ENCODE assay signal across 13 cellular contexts in genomic region chr4:142696334-142697122, GRCh38.
A peak's percentile ranks its signal among the peaks of the same experiment; 100 is the strongest.
DNase-seq lines count a peak whose midpoint lies in the region; TF ChIP-seq lines count a peak whose summit lies in the region.
"Had no signal": no experiment of that assay in that cellular context is flagged by ENCODE, and none has a peak within 500 bp of the region (broad histone marks: within the 10 kb centered on the region; RNA-seq: fewer than 3 reads in every experiment).

No MANE protein-coding gene starts in this region.

- peak overlapping the region; percentile 86 for H3K27ac Mint-ChIP-seq in activated T-helper 2 cell treated with anti-CD3 and anti-CD28 coated beads, Interferon-gamma antibody, Interleukin-2, Interleukin-4, amounts not matched to agents 10 μg/mL and 5 μg/mL and 100 μg/mL, durations not matched to agents 14 hours and 24 hours and 36 hours
- peak overlapping the region; percentile 41 for H3K27ac Mint-ChIP-seq in nephron progenitor cell

- no peak for TF ChIP-seq CTCF in nephron progenitor cell (IDR thresholded peaks at IDR 0.05)

- H3K9me3 Mint-ChIP-seq in activated T-helper 2 cell treated with anti-CD3 and anti-CD28 coated beads, Interferon-gamma antibody, Interleukin-2, Interleukin-4, amounts not matched to agents 10 μg/mL and 5 μg/mL and 100 μg/mL, durations not matched to agents 14 hours and 24 hours and 36 hours = no peaks in the 10 kb centered on the region
- H3K9me3 Mint-ChIP-seq in nephron progenitor cell = no peaks in the 10 kb centered on the region

- DNase-seq in NCI-H82 (lab: John Stamatoyannopoulos, UW) (peak; percentile 37), NCI-H82 treated with DMSO at 0.1 percent for 48 hours (lab: John Stamatoyannopoulos, UW; ENCODE audit: unreplicated experiment) (no peak), KG1 (lab: John Stamatoyannopoulos, UW) (peak; percentile 41), nephron progenitor cell (no peak), OCI-M2 (lab: John Stamatoyannopoulos, UW; ENCODE audit: unreplicated experiment) (no peak), GM19238 (ENCODE audit: insufficient read length, low spot score) (no peak), NCI-H1436 (lab: John Stamatoyannopoulos, UW) (no peak)
- no peak for DNase-seq in activated T-helper 2 cell treated with anti-CD3 and anti-CD28 coated beads, Interferon-gamma antibody, Interleukin-2, Interleukin-4, amounts not matched to agents 10 μg/mL and 5 μg/mL and 100 μg/mL, durations not matched to agents 14 hours and 24 hours and 36 hours (ENCODE audit: low spot score)
- DNase-seq: cortex of kidney; NCI-H2029 treated with DMSO at 0.1 percent for 48 hours; occipital lobe; stimulated activated CD4-positive, alpha-beta T cell treated with anti-CD3 and anti-CD28 coated beads, Interleukin-12 subunit alpha, Interleukin-12 subunit beta, amount 100 ng/mL, for 4 hours; upper lobe of left lung had no signal

- H3K4me1 Mint-ChIP-seq in activated T-helper 2 cell treated with anti-CD3 and anti-CD28 coated beads, Interferon-gamma antibody, Interleukin-2, Interleukin-4, amounts not matched to agents 10 μg/mL and 5 μg/mL and 100 μg/mL, durations not matched to agents 14 hours and 24 hours and 36 hours (ENCODE audit: low read depth) = peaks cover 58% of the 10 kb centered on the region
- H3K4me1 Mint-ChIP-seq in nephron progenitor cell = peaks cover 17% of the 10 kb centered on the region

- peaks cover 10% of the 10 kb centered on the region for H3K36me3 Mint-ChIP-seq in activated T-helper 2 cell treated with anti-CD3 and anti-CD28 coated beads, Interferon-gamma antibody, Interleukin-2, Interleukin-4, amounts not matched to agents 10 μg/mL and 5 μg/mL and 100 μg/mL, durations not matched to agents 14 hours and 24 hours and 36 hours (ENCODE audit: low read depth)
- no peaks in the 10 kb centered on the region for H3K36me3 Mint-ChIP-seq in nephron progenitor cell (ENCODE audit: low read depth)

- intact Hi-C loops in activated T-helper 2 cell treated with anti-CD3 and anti-CD28 coated beads, Interferon-gamma antibody, Interleukin-2, Interleukin-4, amounts not matched to agents 10 μg/mL and 5 μg/mL and 100 μg/mL, durations not matched to agents 14 hours and 24 hours and 36 hours (cut with micrococcal nuclease) = loop anchor here (5.0 kb wide), 1 partner anchor 126 kb away; no protein-coding TSS in a partner anchor

- no peaks in the 10 kb centered on the region for H3K27me3 Mint-ChIP-seq in activated T-helper 2 cell treated with anti-CD3 and anti-CD28 coated beads, Interferon-gamma antibody, Interleukin-2, Interleukin-4, amounts not matched to agents 10 μg/mL and 5 μg/mL and 100 μg/mL, durations not matched to agents 14 hours and 24 hours and 36 hours (ENCODE audit: low read depth)
- H3K27me3 Mint-ChIP-seq in nephron progenitor cell (ENCODE audit: low read depth, poor library complexity) = peaks cover 2% of the 10 kb centered on the region

- no peak overlapping the region for H3K4me3 Mint-ChIP-seq in activated T-helper 2 cell treated with anti-CD3 and anti-CD28 coated beads, Interferon-gamma antibody, Interleukin-2, Interleukin-4, amounts not matched to agents 10 μg/mL and 5 μg/mL and 100 μg/mL, durations not matched to agents 14 hours and 24 hours and 36 hours (ENCODE audit: low read depth)
- no peak overlapping the region for H3K4me3 Mint-ChIP-seq in nephron progenitor cell

Comparison
In these comparisons a context has a peak if more than half of its experiments do, and no peak if none do; other contexts are left out.
1. DNase-seq: peak in NCI-H82 (single experiment) and KG1 (single experiment); none in NCI-H82 treated with DMSO at 0.1 percent for 48 hours (single experiment), activated T-helper 2 cell treated with anti-CD3 and anti-CD28 coated beads, Interferon-gamma antibody, Interleukin-2, Interleukin-4, amounts not matched to agents 10 μg/mL and 5 μg/mL and 100 μg/mL, durations not matched to agents 14 hours and 24 hours and 36 hours (single experiment), nephron progenitor cell (single experiment), OCI-M2 (single experiment), GM19238 (single experiment) and NCI-H1436 (single experiment).